ENCODE assay signal across 10 cellular contexts in genomic region chr1:12528021-12528852, GRCh38.
A peak's percentile ranks its signal among the peaks of the same experiment; 100 is the strongest.
DNase-seq lines count a peak whose midpoint lies in the region; ATAC-seq and TF ChIP-seq lines count a peak whose summit lies in the region.
"Had no signal": no experiment of that assay in that cellular context is flagged by ENCODE, and none has a peak within 500 bp of the region (broad histone marks: within the 10 kb centered on the region; RNA-seq: fewer than 3 reads in every experiment).

No MANE protein-coding gene starts in this region.

- no peak for TF ChIP-seq CTCF in CD14-positive monocyte (IDR thresholded peaks at IDR 0.05)
- TF ChIP-seq CTCF in omental fat pad (IDR thresholded peaks at IDR 0.05), result no peak

- POLR2A ChIA-PET in HEK293T (lab: Yijun Ruan, JAX), result interaction anchor here (1.0 kb wide), 1 partner anchor 12 kb away, joined by 4 read pairs; no protein-coding TSS in a partner anchor

- H3K27me3 Mint-ChIP-seq in CD14-positive monocyte (ENCODE audit: low read depth in 3 of 3), result peaks cover 0 to 5% (median 0%) of the 10 kb centered on the region in 3 donors

- no peaks in the 10 kb centered on the region for H3K9me3 Mint-ChIP-seq in CD14-positive monocyte

- H3K27ac Mint-ChIP-seq in CD14-positive monocyte, result peak overlapping the region in 4 of 7 donors; percentile 8 to 26 (median 20)

- DNase-seq in CD14-positive monocyte (ENCODE audit: low spot score) (no peak), NCI-H2196 (lab: John Stamatoyannopoulos, UW; ENCODE audit: unreplicated experiment) (peak; percentile 59), fibroblast of gingiva (ENCODE audit: low read depth) (peak; percentile 89), omental fat pad (ENCODE audit: low spot score) (no peak), NOMO-1 (lab: John Stamatoyannopoulos, UW; ENCODE audit: unreplicated experiment in 2 of 2) (no peak), HEK293T (ENCODE audit: extremely low spot score) (no peak), SKM-1 treated with dmso at 0.1 percent for 144 hours (lab: John Stamatoyannopoulos, UW; ENCODE audit: unreplicated experiment) (no peak), NCI-H187 treated with DMSO at 0.1 percent for 48 hours (lab: John Stamatoyannopoulos, UW) (no peak)
- DNase-seq: DMS153; effector memory CD4-positive, alpha-beta T cell had no signal

- intact Hi-C loops in CD14-positive monocyte (cut with micrococcal nuclease), result no loop called here

- ATAC-seq in omental fat pad (ENCODE audit: low FRiP score), result peak; percentile 17

- no peak overlapping the region for H3K4me3 Mint-ChIP-seq in CD14-positive monocyte

- peaks cover 0 to 2% of the 10 kb centered on the region in 2 donors for H3K36me3 Mint-ChIP-seq in CD14-positive monocyte

- CTCF ChIA-PET in HEK293T (lab: Yijun Ruan, JAX), result no interaction called here

- H3K4me1 Mint-ChIP-seq in CD14-positive monocyte, result peaks cover 24% of the 10 kb centered on the region

TF ChIP-seq in HEK293T, 16 proteins besides CTCF, POLR2A, EP300 and RAD21:
- TF ChIP-seq SP1 (IDR thresholded peaks at IDR 0.05), result no peak
- no peak for TF ChIP-seq CTBP1 (IDR thresholded peaks at IDR 0.05; ENCODE audit: borderline replicate concordance)
- TF ChIP-seq FOXK2 (IDR thresholded peaks at IDR 0.05), result no peak
- TF ChIP-seq FOXM1 (IDR thresholded peaks at IDR 0.05; ENCODE audit: borderline replicate concordance), result no peak
- no peak for TF ChIP-seq FOXA1 (IDR thresholded peaks at IDR 0.05)
- TF ChIP-seq BHLHE40 (IDR thresholded peaks at IDR 0.05; ENCODE audit: borderline replicate concordance), result no peak
- TF ChIP-seq HDGF (IDR thresholded peaks at IDR 0.05; ENCODE audit: borderline replicate concordance), result no peak
- TF ChIP-seq L3MBTL2 (conservative IDR thresholded peaks at IDR 0.05), result no peak
- TF ChIP-seq ELF4 (IDR thresholded peaks at IDR 0.05), result no peak
- TF ChIP-seq TARDBP (IDR thresholded peaks at IDR 0.05), result no peak
- TF ChIP-seq ARNT (IDR thresholded peaks at IDR 0.05), result no peak
- no peak for TF ChIP-seq PKNOX1 (IDR thresholded peaks at IDR 0.05)

Comparison
In these comparisons a context has a peak if more than half of its experiments do, and no peak if none do; other contexts are left out.
1. DNase-seq: peak in NCI-H2196 (single experiment) and fibroblast of gingiva (single experiment); none in CD14-positive monocyte (single experiment), omental fat pad (single experiment), NOMO-1 (0 of 2), HEK293T (single experiment), SKM-1 treated with dmso at 0.1 percent for 144 hours (single experiment) and NCI-H187 treated with DMSO at 0.1 percent for 48 hours (single experiment).